15 cellular contexts compared by ENCODE assay signal in genomic region chr11:68581901-68582300, GRCh38.
DNase-seq lines count a peak whose midpoint lies in the region; ATAC-seq and TF ChIP-seq lines count a peak whose summit lies in the region.
"Had no signal": no experiment of that assay in that cellular context is flagged by ENCODE, and none has a peak within 500 bp of the region (broad histone marks: within the 10 kb centered on the region; RNA-seq: fewer than 3 reads in every experiment).

No MANE protein-coding gene starts in this region.

- peaks cover 58% of the 10 kb centered on the region for H4K20me1 ChIP-seq in BLaER1

- H3K9me3 ChIP-seq in BLaER1, result 0 out of 2 replicates have a peak, but pooled peaks cover 4% of the 10 kb centered on the region
- no peaks in the 10 kb centered on the region for H3K9me3 ChIP-seq in gastrocnemius medialis

- peak; percentile 1 to 19 for ATAC-seq in gastrocnemius medialis
- no peak for ATAC-seq in HG02852 (IDR thresholded peaks at IDR 0.05; ENCODE audit: unreplicated experiment)
- ATAC-seq: HCT116 had no signal

- H3K36me3 ChIP-seq in BLaER1, result peaks cover 75% of the 10 kb centered on the region
- peaks cover 0 to 50% of the 10 kb centered on the region in 2 donors for H3K36me3 ChIP-seq in gastrocnemius medialis

- peak overlapping the region; percentile 39 for H3K4me3 ChIP-seq in BLaER1
- H3K4me3 ChIP-seq in coronary artery, result peak overlapping the region; percentile 36
- H3K4me3 ChIP-seq in gastrocnemius medialis, result peak overlapping the region in 1 of 4 donors; percentile 18

- no peak for TF ChIP-seq CTCF in coronary artery (IDR thresholded peaks at IDR 0.05)
- TF ChIP-seq CTCF in gastrocnemius medialis (IDR thresholded peaks at IDR 0.05 in 4 of 5, conservative IDR thresholded peaks at IDR 0.05 in 1 of 5), result no peak

- H3K27me3 ChIP-seq in BLaER1 (no peaks in the 10 kb centered on the region), gastrocnemius medialis (no peaks in the 10 kb centered on the region)

- H3K4me2 ChIP-seq in BLaER1, result peak overlapping the region; percentile 88

- in situ Hi-C loops in gastrocnemius medialis (cut with MboI; ENCODE audit: low sequenced_read_pairs in 4 of 4), result loop anchor here in 2 of 4 donors (25.0 kb wide), 1 partner anchor 120 kb away; the partner anchor contains the start of gene PPP6R3 (in 2 of the 2)

- H3K27ac ChIP-seq in BLaER1 (peak overlapping the region; percentile 66), coronary artery (peak overlapping the region; percentile 11 to 73), gastrocnemius medialis (peak overlapping the region; percentile 81 to 89 (median 86))
- H3K27ac ChIP-seq: 22Rv1 had no signal

- H3K4me1 ChIP-seq in BLaER1, result peaks cover 76% of the 10 kb centered on the region
- H3K4me1 ChIP-seq in gastrocnemius medialis, result peaks cover 67 to 76% of the 10 kb centered on the region in 2 donors

- peak; percentile 63 for DNase-seq in NCI-H510A treated with DMSO at 0.1 percent for 48 hours (lab: John Stamatoyannopoulos, UW)
- no peak for DNase-seq in NCI-H510A (lab: John Stamatoyannopoulos, UW)
- no peak for DNase-seq in coronary artery (ENCODE audit: low spot score)
- no peak for DNase-seq in gastrocnemius medialis
- DNase-seq in cortex of kidney (lab: John Stamatoyannopoulos, UW), result no peak
- no peak for DNase-seq in NCI-H748 treated with DMSO at 0.1 percent for 48 hours (lab: John Stamatoyannopoulos, UW)
- DNase-seq: activated T-cell treated with anti-CD3 and anti-CD28 coated beads, Interleukin-2, amount 50 U/mL, for 48 hours; DND-41; NCI-H1930; NCI-H2227 treated with DMSO at 0.1 percent for 48 hours; stimulated activated CD4-positive, alpha-beta T cell treated with anti-CD3 and anti-CD28 coated beads, Interleukin-1b, Interleukin-23, amount 100 ng/mL, for 48 hours had no signal

- intact Hi-C loops in gastrocnemius medialis (cut with DNase I; ENCODE audit: low total_unique reads), result loop anchor here (1.0 to 5.0 kb wide), 2 partner anchors 85 to 122 kb away; partner anchors contain the start of gene PPP6R3

- H3K9ac ChIP-seq in BLaER1, result peak overlapping the region; percentile 37

- no peak for TF ChIP-seq POLR2A in gastrocnemius medialis (IDR thresholded peaks at IDR 0.05)
